ENCODE assay signal across 8 cellular contexts in the genomic region with DNA sequence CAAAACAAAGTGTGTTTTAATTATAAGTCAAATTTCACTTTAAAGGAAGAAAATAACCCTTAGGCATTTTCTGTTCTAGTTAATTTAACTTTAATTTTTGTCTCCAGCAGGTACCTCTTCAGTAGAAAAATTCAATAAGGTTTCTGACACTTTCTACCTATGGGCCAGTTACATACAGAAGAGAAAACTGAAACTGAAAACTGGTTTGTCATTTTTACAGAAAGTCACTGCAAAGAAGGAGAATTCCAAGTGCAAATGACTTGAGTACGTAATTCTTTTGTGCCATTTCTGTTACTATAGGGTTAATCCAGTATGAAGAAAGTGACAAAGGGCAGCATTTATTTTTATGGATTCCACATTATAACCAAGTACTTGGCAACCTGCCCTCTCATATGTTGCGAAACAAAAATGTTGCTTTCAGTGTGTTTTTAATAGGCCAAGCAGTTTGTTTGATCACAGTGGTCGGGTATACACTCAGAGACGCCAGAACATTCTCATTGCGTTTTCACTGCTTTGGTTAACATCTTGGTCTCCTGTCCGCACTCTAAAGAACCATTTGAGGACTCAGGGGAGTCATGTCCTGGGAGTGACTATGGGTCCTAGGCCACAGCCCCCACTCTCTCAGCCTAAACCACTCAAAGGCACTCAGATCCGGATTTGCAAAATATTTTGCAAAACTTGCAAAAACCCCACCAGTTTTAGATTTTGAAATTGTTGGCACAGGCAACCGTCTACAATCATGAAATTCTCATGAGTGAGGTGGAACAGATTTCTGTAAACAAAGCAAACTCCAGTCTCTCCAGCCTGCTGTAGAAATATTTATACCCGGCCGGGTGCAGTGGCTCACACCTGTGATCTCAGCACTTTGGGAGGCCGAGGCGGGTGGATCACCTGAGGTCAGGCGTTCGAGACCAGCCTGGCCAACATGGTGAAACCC. TPM values are rescaled to one million over a fixed set of nuclear protein-coding genes. Genes with fewer than 3 reads are reported as not detected.
DNase-seq lines count a peak whose midpoint lies in the region; ATAC-seq and TF ChIP-seq lines count a peak whose summit lies in the region.

No MANE protein-coding gene starts in this region.

- peaks cover 22% of the 10 kb centered on the region for H3K4me1 ChIP-seq in CD8-positive, alpha-beta memory T cell (ENCODE audit: insufficient read depth, low read length)
- H3K4me1 ChIP-seq in prostate gland (replicated peaks) (no peaks in the 10 kb centered on the region), neuronal stem cell (ENCODE audit: control insufficient read depth in 2 of 2, insufficient read depth in 1 of 2, low read depth in 1 of 2, low read length in 2 of 2) (peaks cover 7 to 8% of the 10 kb centered on the region in 2 donors)

- no peak for TF ChIP-seq CTCF in fibroblast of mammary gland (conservative IDR thresholded peaks at IDR 0.05; ENCODE audit: control insufficient read depth, insufficient read depth, low read depth, low read length)
- no peak for TF ChIP-seq CTCF in prostate gland (IDR thresholded peaks at IDR 0.05)

- no peak overlapping the region for H2BK12ac ChIP-seq in neuronal stem cell (ENCODE audit: low read length)

- H3K36me3 ChIP-seq in CD8-positive, alpha-beta memory T cell (ENCODE audit: insufficient read depth, low read length) = no peaks in the 10 kb centered on the region
- H3K36me3 ChIP-seq in prostate gland (no peaks in the 10 kb centered on the region), neuronal stem cell (replicated peaks in 1 of 2; ENCODE audit: control insufficient read depth in 2 of 2, insufficient read depth in 2 of 2, low read length in 2 of 2) (no peaks in the 10 kb centered on the region)

- no peak overlapping the region for H2AK5ac ChIP-seq in neuronal stem cell (ENCODE audit: low read depth, low read length)

- H3K27ac ChIP-seq in CD8-positive, alpha-beta memory T cell (ENCODE audit: low read depth, low read length) = no peak overlapping the region
- H3K27ac ChIP-seq in prostate gland (peak overlapping the region; percentile 24 to 56), neuronal stem cell (replicated peaks; ENCODE audit: low read length) (no peak overlapping the region)

- no peaks in the 10 kb centered on the region for H3K27me3 Mint-ChIP-seq in CD8-positive, alpha-beta memory T cell

- 28% methylated on average over 14 of the region's 14 CpGs for WGBS in prostate gland
- no CpG with 5 or more reads among the region's 14 CpGs for WGBS in neuronal stem cell (ENCODE audit: extremely low coverage in 2 of 2, insufficient read length in 2 of 2, insufficient replicate concordance in 1 of 2), 2 donors

- H3K4me2 ChIP-seq in neuronal stem cell (ENCODE audit: insufficient read depth, low read length, poor library complexity, severe bottlenecking) = no peak overlapping the region

- H2BK5ac ChIP-seq in neuronal stem cell (ENCODE audit: low read length) = no peak overlapping the region

- no peak for TF ChIP-seq POLR2A in prostate gland (IDR thresholded peaks at IDR 0.05)

- intact Hi-C loops in prostate gland (cut with DNase I) = no loop called here

- H2BK15ac ChIP-seq in neuronal stem cell (ENCODE audit: low read length) = no peak overlapping the region

- H2AFZ ChIP-seq in neuronal stem cell (ENCODE audit: low read length) = no peak overlapping the region

- H3K27ac Mint-ChIP-seq in CD8-positive, alpha-beta memory T cell = peak overlapping the region in 3 of 8 donors; percentile 19 to 48 (median 47)

- H4K8ac ChIP-seq in neuronal stem cell (ENCODE audit: low read depth, low read length) = no peak overlapping the region

- H3K9me3 ChIP-seq in CD8-positive, alpha-beta memory T cell (ENCODE audit: low read length) = no peaks in the 10 kb centered on the region
- H3K9me3 ChIP-seq in prostate gland (no peaks in the 10 kb centered on the region), neuronal stem cell (replicated peaks in 1 of 2; ENCODE audit: control insufficient read depth in 2 of 2, insufficient read depth in 1 of 2, low read depth in 1 of 2, low read length in 2 of 2) (peaks cover 0 to 3% of the 10 kb centered on the region in 2 donors)

- H3K4me3 ChIP-seq in CD8-positive, alpha-beta memory T cell (ENCODE audit: low read length) = no peak overlapping the region
- no peak overlapping the region for H3K4me3 ChIP-seq in fibroblast of mammary gland (ENCODE audit: control insufficient read depth, low read depth, low read length)
- H3K4me3 ChIP-seq in prostate gland = no peak overlapping the region
- no peak overlapping the region for H3K4me3 ChIP-seq in neuronal stem cell (ENCODE audit: low read length in 2 of 2)

- H3K4me1 Mint-ChIP-seq in CD8-positive, alpha-beta memory T cell = peaks cover 28 to 49% (median 46%) of the 10 kb centered on the region in 3 donors

- no peak overlapping the region for H3K18ac ChIP-seq in neuronal stem cell (ENCODE audit: low read length)

- CTCF ChIA-PET in CD8-positive, alpha-beta memory T cell (lab: Charles Lee) = no interaction called here

- H3K9ac ChIP-seq in neuronal stem cell (ENCODE audit: low read depth, low read length, poor library complexity) = no peak overlapping the region

- H3K23ac ChIP-seq in neuronal stem cell (ENCODE audit: low read depth, low read length, poor library complexity) = no peak overlapping the region

- ATAC-seq in HG02970 (IDR thresholded peaks at IDR 0.05; ENCODE audit: low FRiP score, unreplicated experiment) = no peak

- peak overlapping the region in 4 of 7 donors; percentile 19 to 65 (median 30) for H3K4me3 Mint-ChIP-seq in CD8-positive, alpha-beta memory T cell

- DNase-seq in CD8-positive, alpha-beta memory T cell = no peak
- peak; percentile 73 for DNase-seq in NOMO-1 treated with dmso at 0.1 percent for 144 hours (lab: John Stamatoyannopoulos, UW; ENCODE audit: unreplicated experiment)
- peak; percentile 87 for DNase-seq in fibroblast of mammary gland (ENCODE audit: low read depth)
- DNase-seq in prostate gland (ENCODE audit: low spot score) = peak; percentile 10
- no peak for DNase-seq in iPS-NIHi11 (ENCODE audit: low spot score)
- DNase-seq in GM19238 (ENCODE audit: insufficient read length, low spot score) = no peak
- DNase-seq in neuronal stem cell (ENCODE audit: low spot score) = no peak

- no peaks in the 10 kb centered on the region for H3K36me3 Mint-ChIP-seq in CD8-positive, alpha-beta memory T cell

- H2BK120ac ChIP-seq in neuronal stem cell (ENCODE audit: low read depth, low read length) = no peak overlapping the region

- POLR2A ChIA-PET in CD8-positive, alpha-beta memory T cell (lab: Charles Lee) = no interaction called here

- no peaks in the 10 kb centered on the region for H3K27me3 ChIP-seq in CD8-positive, alpha-beta memory T cell (ENCODE audit: insufficient read depth, low read length, poor library complexity, severe bottlenecking)
- no peaks in the 10 kb centered on the region for H3K27me3 ChIP-seq in prostate gland (replicated peaks; ENCODE audit: insufficient read depth)
- H3K27me3 ChIP-seq in neuronal stem cell (ENCODE audit: control insufficient read depth in 3 of 3, insufficient read depth in 3 of 3, low read depth in 1 of 3, low read length in 3 of 3) = no peaks in the 10 kb centered on the region

- no peak overlapping the region for H3K14ac ChIP-seq in neuronal stem cell (ENCODE audit: low read length)

- no peaks in the 10 kb centered on the region for H3K79me1 ChIP-seq in neuronal stem cell (ENCODE audit: low read depth, low read length)

- H3K4ac ChIP-seq in neuronal stem cell (ENCODE audit: low read length) = no peak overlapping the region

- H3K9me3 Mint-ChIP-seq in CD8-positive, alpha-beta memory T cell = no peaks in the 10 kb centered on the region

- H4K91ac ChIP-seq in neuronal stem cell (ENCODE audit: low read depth, low read length, poor library complexity) = no peak overlapping the region

RNA-seq across cellular contexts. Expression of gene HELZ, which starts 15.3 kb away (rescaled TPM):
- total RNA-seq in CD8-positive, alpha-beta memory T cell = 10 to 100 TPM; 56.4 to 62.5 TPM
- 85.0 TPM for polyA plus RNA-seq in CD8-positive, alpha-beta memory T cell
- total RNA-seq in prostate gland = 10 to 100 TPM; 38.7 to 99.4 TPM
- polyA plus RNA-seq in neuronal stem cell (2013, experiment 1 of 2) = 10.0 TPM
- 10.7 TPM for polyA plus RNA-seq in neuronal stem cell (2013, experiment 2 of 2)

Comparison
In these comparisons a context has a peak if more than half of its experiments do, and no peak if none do; other contexts are left out.
1. DNase-seq: peak in NOMO-1 treated with dmso at 0.1 percent for 144 hours (single experiment), fibroblast of mammary gland (single experiment) and prostate gland (single experiment); none in CD8-positive, alpha-beta memory T cell (0 of 5), iPS-NIHi11 (single experiment), GM19238 (single experiment) and neuronal stem cell (single experiment).
2. H3K27ac ChIP-seq: peak in prostate gland (2 of 2); none in CD8-positive, alpha-beta memory T cell (single experiment) and neuronal stem cell (single experiment).